In the genomic region with DNA sequence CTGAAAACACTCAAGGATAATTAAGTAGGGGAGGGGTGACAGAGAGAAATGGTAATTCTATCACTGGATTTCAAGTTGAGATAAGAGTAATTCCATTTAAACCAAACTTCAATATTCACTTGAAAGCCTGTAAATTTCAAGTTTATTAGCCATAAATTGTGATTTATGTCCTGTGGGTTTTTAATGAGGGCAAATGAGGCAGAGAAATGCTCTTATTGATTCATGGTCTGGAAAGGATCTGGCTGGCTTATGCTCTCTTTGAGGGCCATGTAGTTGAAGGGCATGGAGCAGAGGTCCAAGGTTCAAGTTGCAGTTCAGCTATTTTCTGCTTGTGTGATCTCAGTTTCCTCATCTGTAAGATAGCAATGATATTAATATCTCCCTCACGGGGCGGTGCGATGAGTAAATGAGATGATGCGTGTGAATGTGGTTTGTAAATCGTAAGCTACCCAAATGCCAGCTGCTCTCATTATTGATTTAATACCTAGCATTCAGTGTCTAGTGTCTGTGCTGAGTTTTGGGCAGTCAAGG, we compare ENCODE assay signal across 1 cellular context.
TF ChIP-seq lines count a peak whose summit lies in the region.

No MANE protein-coding gene starts in this region.

TF ChIP-seq in HEK293, 187 proteins besides CTCF, POLR2A, EP300 and RAD21 (continued from another document and continues in another):
- TF ChIP-seq, protein P1, sequence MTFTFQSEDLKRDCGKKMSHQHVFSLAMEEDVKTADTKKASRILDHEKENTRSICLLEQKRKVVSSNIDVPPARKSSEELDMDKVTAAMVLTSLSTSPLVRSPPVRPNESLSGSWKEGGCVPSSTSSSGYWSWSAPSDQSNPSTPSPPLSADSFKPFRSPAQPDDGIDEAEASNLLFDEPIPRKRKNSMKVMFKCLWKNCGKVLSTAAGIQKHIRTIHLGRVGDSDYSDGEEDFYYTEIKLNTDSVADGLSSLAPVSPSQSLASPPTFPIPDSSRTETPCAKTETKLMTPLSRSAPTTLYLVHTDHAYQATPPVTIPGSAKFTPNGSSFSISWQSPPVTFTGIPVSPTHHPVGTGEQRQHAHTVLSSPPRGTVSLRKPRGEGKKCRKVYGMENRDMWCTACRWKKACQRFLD (tag by site-specific recombination; IDR thresholded peaks at IDR 0.05): no peak
- TF ChIP-seq HOXC10 (CRISPR knock-in tag; IDR thresholded peaks at IDR 0.05) (no peak), ZNF670 (tag by site-specific recombination; IDR thresholded peaks at IDR 0.05; ENCODE audit: low read depth) (no peak), ZNF394 (tag by site-specific recombination; IDR thresholded peaks at IDR 0.05; ENCODE audit: borderline replicate concordance) (peak; percentile 70; the same call in 1 of the 2 replicates), ZNF175 (tag by site-specific recombination; IDR thresholded peaks at IDR 0.05) (no peak), ZBTB17 (tag by site-specific recombination; IDR thresholded peaks at IDR 0.05) (peak; percentile 71), ZNF610 (tag by site-specific recombination; IDR thresholded peaks at IDR 0.05; ENCODE audit: borderline replicate concordance) (peak; percentile 86), ZNF785 (tag by site-specific recombination; IDR thresholded peaks at IDR 0.05) (no peak), IKZF3 (tag by site-specific recombination; IDR thresholded peaks at IDR 0.05) (peak; percentile 72), ZFHX2 (tag by site-specific recombination; conservative IDR thresholded peaks at IDR 0.05) (no peak), MYNN (tag by site-specific recombination; IDR thresholded peaks at IDR 0.05; ENCODE audit: borderline replicate concordance) (no peak), MZF1 (tag by site-specific recombination; IDR thresholded peaks at IDR 0.05; ENCODE audit: borderline replicate concordance) (no peak; the same call in 1 of the 2 replicates), RBAK (tag by site-specific recombination; IDR thresholded peaks at IDR 0.05) (no peak), ZNF654 (tag by site-specific recombination; IDR thresholded peaks at IDR 0.05; ENCODE audit: low read depth) (no peak), ZNF624 (tag by site-specific recombination; IDR thresholded peaks at IDR 0.05) (no peak), ZNF658 (tag by site-specific recombination; IDR thresholded peaks at IDR 0.05) (no peak), ZNF501 (tag by site-specific recombination; IDR thresholded peaks at IDR 0.05) (peak; percentile 63; the same call in 1 of the 2 replicates), ZNF792 (tag by site-specific recombination; IDR thresholded peaks at IDR 0.05) (no peak), ZNF112 (tag by site-specific recombination; IDR thresholded peaks at IDR 0.05) (no peak), ZNF324 (tag by site-specific recombination; IDR thresholded peaks at IDR 0.05) (no peak), ZNF530 (tag by site-specific recombination; IDR thresholded peaks at IDR 0.05; ENCODE audit: low read depth) (no peak), KLF9 (tag by site-specific recombination; IDR thresholded peaks at IDR 0.05; ENCODE audit: low read depth) (no peak), ZFP41 (tag by site-specific recombination; IDR thresholded peaks at IDR 0.05; ENCODE audit: borderline replicate concordance) (no peak), ZBTB21 (tag by site-specific recombination; IDR thresholded peaks at IDR 0.05) (0 out of 2 replicates have a peak, but pooled peaks have one; percentile 31), ZNF664 (tag by site-specific recombination; IDR thresholded peaks at IDR 0.05) (no peak), ZNF707 (tag by site-specific recombination; IDR thresholded peaks at IDR 0.05) (no peak), ZNF514 (tag by site-specific recombination; IDR thresholded peaks at IDR 0.05) (no peak), ZBTB20 (tag by site-specific recombination; IDR thresholded peaks at IDR 0.05) (no peak)
- TF ChIP-seq, protein P2, sequence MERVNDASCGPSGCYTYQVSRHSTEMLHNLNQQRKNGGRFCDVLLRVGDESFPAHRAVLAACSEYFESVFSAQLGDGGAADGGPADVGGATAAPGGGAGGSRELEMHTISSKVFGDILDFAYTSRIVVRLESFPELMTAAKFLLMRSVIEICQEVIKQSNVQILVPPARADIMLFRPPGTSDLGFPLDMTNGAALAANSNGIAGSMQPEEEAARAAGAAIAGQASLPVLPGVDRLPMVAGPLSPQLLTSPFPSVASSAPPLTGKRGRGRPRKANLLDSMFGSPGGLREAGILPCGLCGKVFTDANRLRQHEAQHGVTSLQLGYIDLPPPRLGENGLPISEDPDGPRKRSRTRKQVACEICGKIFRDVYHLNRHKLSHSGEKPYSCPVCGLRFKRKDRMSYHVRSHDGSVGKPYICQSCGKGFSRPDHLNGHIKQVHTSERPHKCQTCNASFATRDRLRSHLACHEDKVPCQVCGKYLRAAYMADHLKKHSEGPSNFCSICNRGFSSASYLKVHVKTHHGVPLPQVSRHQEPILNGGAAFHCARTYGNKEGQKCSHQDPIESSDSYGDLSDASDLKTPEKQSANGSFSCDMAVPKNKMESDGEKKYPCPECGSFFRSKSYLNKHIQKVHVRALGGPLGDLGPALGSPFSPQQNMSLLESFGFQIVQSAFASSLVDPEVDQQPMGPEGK (tag by site-specific recombination; IDR thresholded peaks at IDR 0.05): no peak
- TF ChIP-seq, protein P3, sequence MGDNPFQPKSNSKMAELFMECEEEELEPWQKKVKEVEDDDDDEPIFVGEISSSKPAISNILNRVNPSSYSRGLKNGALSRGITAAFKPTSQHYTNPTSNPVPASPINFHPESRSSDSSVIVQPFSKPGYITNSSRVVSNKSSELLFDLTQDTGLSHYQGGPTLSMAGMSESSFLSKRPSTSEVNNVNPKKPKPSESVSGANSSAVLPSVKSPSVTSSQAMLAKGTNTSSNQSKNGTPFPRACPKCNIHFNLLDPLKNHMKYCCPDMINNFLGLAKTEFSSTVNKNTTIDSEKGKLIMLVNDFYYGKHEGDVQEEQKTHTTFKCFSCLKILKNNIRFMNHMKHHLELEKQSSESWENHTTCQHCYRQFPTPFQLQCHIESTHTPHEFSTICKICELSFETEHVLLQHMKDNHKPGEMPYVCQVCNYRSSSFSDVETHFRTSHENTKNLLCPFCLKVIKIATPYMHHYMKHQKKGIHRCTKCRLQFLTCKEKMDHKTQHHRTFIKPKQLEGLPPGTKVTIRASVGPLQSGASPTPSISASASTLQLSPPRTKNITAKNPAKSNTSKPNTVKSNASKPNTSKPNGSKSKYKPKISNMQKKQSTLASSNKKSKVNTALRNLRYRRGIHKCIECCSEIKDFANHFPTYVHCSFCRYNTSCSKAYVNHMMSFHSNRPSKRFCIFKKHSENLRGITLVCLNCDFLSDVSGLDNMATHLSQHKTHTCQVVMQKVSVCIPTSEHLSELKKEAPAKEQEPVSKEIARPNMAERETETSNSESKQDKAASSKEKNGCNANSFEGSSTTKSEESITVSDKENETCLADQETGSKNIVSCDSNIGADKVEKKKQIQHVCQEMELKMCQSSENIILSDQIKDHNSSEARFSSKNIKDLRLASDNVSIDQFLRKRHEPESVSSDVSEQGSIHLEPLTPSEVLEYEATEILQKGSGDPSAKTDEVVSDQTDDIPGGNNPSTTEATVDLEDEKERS (tag by site-specific recombination; IDR thresholded peaks at IDR 0.05): no peak
- TF ChIP-seq, protein P4, sequence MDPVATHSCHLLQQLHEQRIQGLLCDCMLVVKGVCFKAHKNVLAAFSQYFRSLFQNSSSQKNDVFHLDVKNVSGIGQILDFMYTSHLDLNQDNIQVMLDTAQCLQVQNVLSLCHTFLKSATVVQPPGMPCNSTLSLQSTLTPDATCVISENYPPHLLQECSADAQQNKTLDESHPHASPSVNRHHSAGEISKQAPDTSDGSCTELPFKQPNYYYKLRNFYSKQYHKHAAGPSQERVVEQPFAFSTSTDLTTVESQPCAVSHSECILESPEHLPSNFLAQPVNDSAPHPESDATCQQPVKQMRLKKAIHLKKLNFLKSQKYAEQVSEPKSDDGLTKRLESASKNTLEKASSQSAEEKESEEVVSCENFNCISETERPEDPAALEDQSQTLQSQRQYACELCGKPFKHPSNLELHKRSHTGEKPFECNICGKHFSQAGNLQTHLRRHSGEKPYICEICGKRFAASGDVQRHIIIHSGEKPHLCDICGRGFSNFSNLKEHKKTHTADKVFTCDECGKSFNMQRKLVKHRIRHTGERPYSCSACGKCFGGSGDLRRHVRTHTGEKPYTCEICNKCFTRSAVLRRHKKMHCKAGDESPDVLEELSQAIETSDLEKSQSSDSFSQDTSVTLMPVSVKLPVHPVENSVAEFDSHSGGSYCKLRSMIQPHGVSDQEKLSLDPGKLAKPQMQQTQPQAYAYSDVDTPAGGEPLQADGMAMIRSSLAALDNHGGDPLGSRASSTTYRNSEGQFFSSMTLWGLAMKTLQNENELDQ (tag by site-specific recombination; IDR thresholded peaks at IDR 0.05; ENCODE audit: low read depth): 0 out of 2 replicates have a peak, but pooled peaks have one; percentile 27
- TF ChIP-seq, protein P5, sequence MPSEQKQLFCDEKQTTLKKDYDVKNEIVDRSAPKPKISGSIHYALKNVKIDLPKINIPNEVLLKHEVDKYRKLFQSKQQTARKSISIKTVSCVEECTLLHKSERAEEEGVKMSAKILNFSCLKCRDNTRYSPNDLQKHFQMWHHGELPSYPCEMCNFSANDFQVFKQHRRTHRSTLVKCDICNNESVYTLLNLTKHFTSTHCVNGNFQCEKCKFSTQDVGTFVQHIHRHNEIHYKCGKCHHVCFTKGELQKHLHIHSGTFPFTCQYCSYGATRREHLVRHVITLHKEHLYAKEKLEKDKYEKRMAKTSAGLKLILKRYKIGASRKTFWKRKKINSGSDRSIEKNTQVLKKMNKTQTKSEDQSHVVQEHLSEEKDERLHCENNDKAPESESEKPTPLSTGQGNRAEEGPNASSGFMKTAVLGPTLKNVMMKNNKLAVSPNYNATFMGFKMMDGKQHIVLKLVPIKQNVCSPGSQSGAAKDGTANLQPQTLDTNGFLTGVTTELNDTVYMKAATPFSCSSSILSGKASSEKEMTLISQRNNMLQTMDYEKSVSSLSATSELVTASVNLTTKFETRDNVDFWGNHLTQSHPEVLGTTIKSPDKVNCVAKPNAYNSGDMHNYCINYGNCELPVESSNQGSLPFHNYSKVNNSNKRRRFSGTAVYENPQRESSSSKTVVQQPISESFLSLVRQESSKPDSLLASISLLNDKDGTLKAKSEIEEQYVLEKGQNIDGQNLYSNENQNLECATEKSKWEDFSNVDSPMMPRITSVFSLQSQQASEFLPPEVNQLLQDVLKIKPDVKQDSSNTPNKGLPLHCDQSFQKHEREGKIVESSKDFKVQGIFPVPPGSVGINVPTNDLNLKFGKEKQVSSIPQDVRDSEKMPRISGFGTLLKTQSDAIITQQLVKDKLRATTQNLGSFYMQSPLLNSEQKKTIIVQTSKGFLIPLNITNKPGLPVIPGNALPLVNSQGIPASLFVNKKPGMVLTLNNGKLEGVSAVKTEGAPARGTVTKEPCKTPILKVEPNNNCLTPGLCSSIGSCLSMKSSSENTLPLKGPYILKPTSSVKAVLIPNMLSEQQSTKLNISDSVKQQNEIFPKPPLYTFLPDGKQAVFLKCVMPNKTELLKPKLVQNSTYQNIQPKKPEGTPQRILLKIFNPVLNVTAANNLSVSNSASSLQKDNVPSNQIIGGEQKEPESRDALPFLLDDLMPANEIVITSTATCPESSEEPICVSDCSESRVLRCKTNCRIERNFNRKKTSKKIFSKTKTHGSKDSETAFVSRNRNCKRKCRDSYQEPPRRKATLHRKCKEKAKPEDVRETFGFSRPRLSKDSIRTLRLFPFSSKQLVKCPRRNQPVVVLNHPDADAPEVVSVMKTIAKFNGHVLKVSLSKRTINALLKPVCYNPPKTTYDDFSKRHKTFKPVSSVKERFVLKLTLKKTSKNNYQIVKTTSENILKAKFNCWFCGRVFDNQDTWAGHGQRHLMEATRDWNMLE (tag by site-specific recombination; conservative IDR thresholded peaks at IDR 0.05; ENCODE audit: low read depth): no peak; the same call in 1 of the 2 replicates
- TF ChIP-seq, protein P6, sequence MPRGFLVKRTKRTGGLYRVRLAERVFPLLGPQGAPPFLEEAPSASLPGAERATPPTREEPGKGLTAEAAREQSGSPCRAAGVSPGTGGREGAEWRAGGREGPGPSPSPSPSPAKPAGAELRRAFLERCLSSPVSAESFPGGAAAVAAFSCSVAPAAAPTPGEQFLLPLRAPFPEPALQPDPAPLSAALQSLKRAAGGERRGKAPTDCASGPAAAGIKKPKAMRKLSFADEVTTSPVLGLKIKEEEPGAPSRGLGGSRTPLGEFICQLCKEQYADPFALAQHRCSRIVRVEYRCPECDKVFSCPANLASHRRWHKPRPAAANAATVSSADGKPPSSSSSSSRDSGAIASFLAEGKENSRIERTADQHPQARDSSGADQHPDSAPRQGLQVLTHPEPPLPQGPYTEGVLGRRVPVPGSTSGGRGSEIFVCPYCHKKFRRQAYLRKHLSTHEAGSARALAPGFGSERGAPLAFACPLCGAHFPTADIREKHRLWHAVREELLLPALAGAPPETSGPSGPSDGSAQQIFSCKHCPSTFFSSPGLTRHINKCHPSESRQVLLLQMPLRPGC (tag by site-specific recombination; IDR thresholded peaks at IDR 0.05): peak; percentile 55; the same call in 1 of the 2 replicates
- TF ChIP-seq, protein P7, sequence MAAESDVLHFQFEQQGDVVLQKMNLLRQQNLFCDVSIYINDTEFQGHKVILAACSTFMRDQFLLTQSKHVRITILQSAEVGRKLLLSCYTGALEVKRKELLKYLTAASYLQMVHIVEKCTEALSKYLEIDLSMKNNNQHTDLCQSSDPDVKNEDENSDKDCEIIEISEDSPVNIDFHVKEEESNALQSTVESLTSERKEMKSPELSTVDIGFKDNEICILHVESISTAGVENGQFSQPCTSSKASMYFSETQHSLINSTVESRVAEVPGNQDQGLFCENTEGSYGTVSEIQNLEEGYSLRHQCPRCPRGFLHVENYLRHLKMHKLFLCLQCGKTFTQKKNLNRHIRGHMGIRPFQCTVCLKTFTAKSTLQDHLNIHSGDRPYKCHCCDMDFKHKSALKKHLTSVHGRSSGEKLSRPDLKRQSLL (tag by site-specific recombination; IDR thresholded peaks at IDR 0.05): 0 out of 2 replicates have a peak, but pooled peaks have one; percentile 6
- TF ChIP-seq, protein P8, sequence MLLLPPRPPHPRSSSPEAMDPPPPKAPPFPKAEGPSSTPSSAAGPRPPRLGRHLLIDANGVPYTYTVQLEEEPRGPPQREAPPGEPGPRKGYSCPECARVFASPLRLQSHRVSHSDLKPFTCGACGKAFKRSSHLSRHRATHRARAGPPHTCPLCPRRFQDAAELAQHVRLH (tag by site-specific recombination; IDR thresholded peaks at IDR 0.05): peak; percentile 92
- TF ChIP-seq, protein P9, sequence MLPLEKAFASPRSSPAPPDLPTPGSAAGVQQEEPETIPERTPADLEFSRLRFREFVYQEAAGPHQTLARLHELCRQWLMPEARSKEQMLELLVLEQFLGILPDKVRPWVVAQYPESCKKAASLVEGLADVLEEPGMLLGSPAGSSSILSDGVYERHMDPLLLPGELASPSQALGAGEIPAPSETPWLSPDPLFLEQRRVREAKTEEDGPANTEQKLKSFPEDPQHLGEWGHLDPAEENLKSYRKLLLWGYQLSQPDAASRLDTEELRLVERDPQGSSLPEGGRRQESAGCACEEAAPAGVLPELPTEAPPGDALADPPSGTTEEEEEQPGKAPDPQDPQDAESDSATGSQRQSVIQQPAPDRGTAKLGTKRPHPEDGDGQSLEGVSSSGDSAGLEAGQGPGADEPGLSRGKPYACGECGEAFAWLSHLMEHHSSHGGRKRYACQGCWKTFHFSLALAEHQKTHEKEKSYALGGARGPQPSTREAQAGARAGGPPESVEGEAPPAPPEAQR (tag by site-specific recombination; IDR thresholded peaks at IDR 0.05): no peak
